Comparison of ENCODE assay signal across 20 cellular contexts in genomic region chr17:38685485-38685884, GRCh38. TPM values are rescaled to one million over a fixed set of nuclear protein-coding genes. Genes with fewer than 3 reads are reported as not detected.
A peak's percentile ranks its signal among the peaks of the same experiment; 100 is the strongest.
DNase-seq lines count a peak whose midpoint lies in the region; ATAC-seq, FAIRE-seq and TF ChIP-seq lines count a peak whose summit lies in the region.
"Had no signal": no experiment of that assay in that cellular context is flagged by ENCODE, and none has a peak within 500 bp of the region (broad histone marks: within the 10 kb centered on the region; RNA-seq: fewer than 3 reads in every experiment).

No MANE protein-coding gene starts in this region.

- in situ Hi-C loops in HepG2 (cut with HindIII; ENCODE audit: extremely low pct_ligation_motif_present, low pct_unique_long_range_greater_than_20kb) = no loop called here

- H3K27ac ChIP-seq in OCI-LY3 (ENCODE audit: low read length) (no peak overlapping the region), HepG2 (ENCODE audit: extremely low read length, insufficient read depth, low read length) (no peak overlapping the region), spleen (peak overlapping the region in 4 of 8 donors; percentile 3 to 57 (median 26))
- H3K27ac ChIP-seq: breast epithelium, thyroid gland had no signal

- no peak for ATAC-seq in central memory CD8-positive, alpha-beta T cell (replicated peaks; ENCODE audit: extremely low read depth, poor library complexity, severe bottlenecking)
- ATAC-seq in HepG2 (peak; percentile 36; the same call in 2 of the 3 replicates), GM18858 (IDR thresholded peaks at IDR 0.05; ENCODE audit: unreplicated experiment) (no peak), GM21529 (IDR thresholded peaks at IDR 0.05; ENCODE audit: unreplicated experiment) (no peak)
- ATAC-seq: activated CD8-positive, alpha-beta memory T cell treated with anti-CD3 and anti-CD28 coated beads, Interleukin-2, amount 10 ng/mL, durations not matched to agents 7 days and 5 days; activated naive CD8-positive, alpha-beta T cell treated with anti-CD3 and anti-CD28 coated beads, Interleukin-2, amount 50 U/mL, for 24 hours had no signal

- no peak for TF ChIP-seq RAD21 in HepG2 (CRISPR knock-in tag; IDR thresholded peaks at IDR 0.05)

- CTCF ChIA-PET in HepG2 (lab: Yijun Ruan, JAX; ENCODE audit: low intra/inter-chr PET ratio, low total read pairs) = no interaction called here

- no peak overlapping the region for H3K4me3 Mint-ChIP-seq in central memory CD8-positive, alpha-beta T cell
- H3K4me3 Mint-ChIP-seq in mesothelial cell of epicardium = no peak overlapping the region
- H3K4me3 Mint-ChIP-seq: activated CD8-positive, alpha-beta memory T cell treated with anti-CD3 and anti-CD28 coated beads, Interleukin-2, amount 10 ng/mL, durations not matched to agents 7 days and 5 days; activated naive CD8-positive, alpha-beta T cell treated with anti-CD3 and anti-CD28 coated beads, Interleukin-2, amount 50 U/mL, for 24 hours; nephron had no signal

- no peaks in the 10 kb centered on the region for H3K4me1 Mint-ChIP-seq in central memory CD8-positive, alpha-beta T cell
- H3K4me1 Mint-ChIP-seq in mesothelial cell of epicardium = no peaks in the 10 kb centered on the region
- H3K4me1 Mint-ChIP-seq: nephron had no signal

- H3K4me3 ChIP-seq in OCI-LY3 (ENCODE audit: low read length) (peak overlapping the region; percentile 60), HepG2 (replicated peaks in 1 of 3; ENCODE audit: insufficient read depth in 1 of 3, low read depth in 2 of 3, low read length in 3 of 3) (no peak overlapping the region), spleen (no peak overlapping the region)
- H3K4me3 ChIP-seq: breast epithelium, thyroid gland had no signal

- H3K4me2 ChIP-seq in OCI-LY3 (ENCODE audit: low read length) = peak overlapping the region; percentile 81
- peak overlapping the region; percentile 18 for H3K4me2 ChIP-seq in HepG2 (ENCODE audit: low read depth, low read length)

- H3K27me3 Mint-ChIP-seq in central memory CD8-positive, alpha-beta T cell = peaks cover 25% of the 10 kb centered on the region
- no peaks in the 10 kb centered on the region for H3K27me3 Mint-ChIP-seq in mesothelial cell of epicardium (ENCODE audit: low read depth)

- no peaks in the 10 kb centered on the region for H3K9me3 Mint-ChIP-seq in central memory CD8-positive, alpha-beta T cell
- H3K9me3 Mint-ChIP-seq in mesothelial cell of epicardium = no peaks in the 10 kb centered on the region
- H3K9me3 Mint-ChIP-seq: activated naive CD8-positive, alpha-beta T cell treated with anti-CD3 and anti-CD28 coated beads, Interleukin-2, amount 50 U/mL, for 24 hours; nephron had no signal

- H4K20me1 ChIP-seq in OCI-LY3 (ENCODE audit: insufficient read depth, low read length) (no peaks in the 10 kb centered on the region), HepG2 (ENCODE audit: insufficient read depth, low read length) (no peaks in the 10 kb centered on the region)

- H3K36me3 ChIP-seq in OCI-LY3 (replicated peaks; ENCODE audit: low read depth, low read length) = no peaks in the 10 kb centered on the region
- no peaks in the 10 kb centered on the region for H3K36me3 ChIP-seq in HepG2 (replicated peaks in 1 of 2; ENCODE audit: control insufficient read depth in 1 of 2, insufficient read depth in 2 of 2, low read length in 2 of 2)
- no peaks in the 10 kb centered on the region for H3K36me3 ChIP-seq in spleen
- H3K36me3 ChIP-seq: breast epithelium, thyroid gland had no signal

- peaks cover 1% of the 10 kb centered on the region for H3K36me3 Mint-ChIP-seq in central memory CD8-positive, alpha-beta T cell (ENCODE audit: insufficient read depth)
- H3K36me3 Mint-ChIP-seq in mesothelial cell of epicardium = no peaks in the 10 kb centered on the region
- H3K36me3 Mint-ChIP-seq: activated CD8-positive, alpha-beta memory T cell treated with anti-CD3 and anti-CD28 coated beads, Interleukin-2, amount 10 ng/mL, durations not matched to agents 7 days and 5 days had no signal

- H2AFZ ChIP-seq in OCI-LY3 (ENCODE audit: low read depth, low read length) = peak overlapping the region; percentile 96
- H2AFZ ChIP-seq in HepG2 (ENCODE audit: low read length) = no peak overlapping the region

- intact Hi-C loops in HepG2 (cut with micrococcal nuclease; ENCODE audit: unreplicated experiment) = no loop called here
- intact Hi-C loops in spleen (cut with DNase I; ENCODE audit: low total_unique reads) = no loop called here

- H3K9ac ChIP-seq in OCI-LY3 (ENCODE audit: low read length) = peak overlapping the region; percentile 45; the same call in 1 of the 2 replicates
- no peak overlapping the region; the same call in 1 of the 2 replicates for H3K9ac ChIP-seq in HepG2 (ENCODE audit: insufficient read depth, low read depth, low read length)

- TF ChIP-seq EP300 in HepG2 (IDR thresholded peaks at IDR 0.05; ENCODE audit: low read depth in 2 of 2, low read length in 2 of 2) = no peak
- no peak for TF ChIP-seq EP300 in HepG2 (CRISPR knock-in tag; IDR thresholded peaks at IDR 0.05; ENCODE audit: borderline replicate concordance)

- TF ChIP-seq CTCF in OCI-LY3 (IDR thresholded peaks at IDR 0.05; ENCODE audit: low read depth, low read length) (no peak), HepG2 (CRISPR knock-in tag; IDR thresholded peaks at IDR 0.05) (no peak), spleen (IDR thresholded peaks at IDR 0.05 in 8 of 11, conservative IDR thresholded peaks at IDR 0.05 in 3 of 11) (no peak), mesothelial cell of epicardium (IDR thresholded peaks at IDR 0.05; ENCODE audit: unreplicated experiment) (no peak)

- POLR2A ChIA-PET in HepG2 (lab: Yijun Ruan, JAX) = interaction anchor here (0.6 to 1.7 kb wide), 3 partner anchors 18 to 67 kb away, joined by 3 read pairs; partner anchors contain the start of gene PSMB3

- H3K9me3 ChIP-seq in OCI-LY3 (ENCODE audit: insufficient read depth, low read length) = no peaks in the 10 kb centered on the region
- H3K9me3 ChIP-seq in HepG2 (ENCODE audit: low read length) = no peaks in the 10 kb centered on the region
- H3K9me3 ChIP-seq in spleen = no peaks in the 10 kb centered on the region
- H3K9me3 ChIP-seq: breast epithelium, thyroid gland had no signal

- H3K4me1 ChIP-seq in OCI-LY3 (ENCODE audit: low read length) (peaks cover 22% of the 10 kb centered on the region), HepG2 (ENCODE audit: insufficient read depth, low read length) (peaks cover 25% of the 10 kb centered on the region), spleen (peaks cover 0 to 14% (median 5%) of the 10 kb centered on the region in 6 donors)
- H3K4me1 ChIP-seq: breast epithelium, thyroid gland had no signal

- H3K27me3 ChIP-seq in OCI-LY3 (ENCODE audit: low read depth, low read length) = no peaks in the 10 kb centered on the region
- peaks cover 2 to 16% of the 10 kb centered on the region in 2 experiments; a peak in 4 of 5 replicates for H3K27me3 ChIP-seq in HepG2 (ENCODE audit: control insufficient read depth in 1 of 2, insufficient read depth in 2 of 2, low read length in 2 of 2)
- no peaks in the 10 kb centered on the region for H3K27me3 ChIP-seq in spleen (replicated peaks in 1 of 7)
- H3K27me3 ChIP-seq: breast epithelium, thyroid gland had no signal

- FAIRE-seq in HepG2 (lab: Jason Lieb, UNC) = no peak

- no peak for TF ChIP-seq POLR2A in HepG2 (IDR thresholded peaks at IDR 0.05; ENCODE audit: insufficient read depth in 1 of 2, low read depth in 2 of 2, low read length in 2 of 2)
- no peak for TF ChIP-seq POLR2A in spleen (IDR thresholded peaks at IDR 0.05)

- H3K27ac Mint-ChIP-seq in central memory CD8-positive, alpha-beta T cell (ENCODE audit: low read depth) = peak overlapping the region; percentile 41
- no peak overlapping the region for H3K27ac Mint-ChIP-seq in mesothelial cell of epicardium
- H3K27ac Mint-ChIP-seq: activated CD8-positive, alpha-beta memory T cell treated with anti-CD3 and anti-CD28 coated beads, Interleukin-2, amount 10 ng/mL, durations not matched to agents 7 days and 5 days; nephron had no signal

- 42% methylated on average over 13 of the region's 13 CpGs for WGBS in HepG2 (ENCODE audit: low lambda C conversion rate)
- 42 to 63% (median 48%) methylated on average over 13 of the region's 13 CpGs for WGBS in spleen, 5 donors

- BruUV-seq in HepG2 (replicated peaks; lab: Mats Ljungman, UMichigan) = no TSS peak

- H3K79me2 ChIP-seq in OCI-LY3 (ENCODE audit: low read length) (no peaks in the 10 kb centered on the region), HepG2 (ENCODE audit: insufficient read depth, low read length) (no peaks in the 10 kb centered on the region)

- DNase-seq in central memory CD8-positive, alpha-beta T cell (ENCODE audit: low spot score in 2 of 2) = no peak
- DNase-seq in HepG2 (ENCODE audit: low spot score) (no peak), spleen (peak; percentile 77), mesothelial cell of epicardium (ENCODE audit: low spot score in 2 of 2, unreplicated experiment in 2 of 2) (no peak)
- DNase-seq: activated CD4-positive, CD25-positive, alpha-beta regulatory T cell treated with anti-CD3 and anti-CD28 coated beads, Interleukin-2, amount 50 U/mL, for 72 hours; activated CD8-positive, alpha-beta memory T cell treated with anti-CD3 and anti-CD28 coated beads, Interleukin-2, amount 10 ng/mL, durations not matched to agents 7 days and 5 days; activated naive CD8-positive, alpha-beta T cell treated with anti-CD3 and anti-CD28 coated beads, Interleukin-2, amount 50 U/mL, for 24 hours; AML-193; COR-L47; dermis blood vessel endothelial cell; islet precursor cell; KBM-7; NCI-H1048; NCI-H526 treated with DMSO at 0.1 percent for 48 hours; thyroid gland had no signal

RNA-seq across cellular contexts. Expression of gene EPOP, which starts 10.7 kb away (rescaled TPM):
- total RNA-seq in HepG2 (2016; rRNA removed; fragmentation: Illumina TruSeq; extraction: Trizol) (29.0 and 37.8 TPM in 2 replicates), spleen (1 to 10 TPM in 6 of 7 donors, under 1 TPM in 1; 0.51 to 6.4 (median 2.2) TPM), mesothelial cell of epicardium (3.7 to 4.0 TPM (median 3.8 TPM) in 3 replicates)
- total RNA-seq in HepG2 (2016; cell fraction: cytosol; rRNA removed; fragmentation: Illumina TruSeq; extraction: Trizol; ENCODE audit: low read depth) = 20.7 and 21.2 TPM in 2 replicates
- total RNA-seq in HepG2 (2016; cell fraction: insoluble cytoplasmic fraction; rRNA removed; fragmentation: Illumina TruSeq; extraction: Trizol) = 22.9 and 36.8 TPM in 2 replicates
- 65.8 and 69.1 TPM in 2 replicates for total RNA-seq in HepG2 (2016; cell fraction: membrane; rRNA removed; fragmentation: Illumina TruSeq; extraction: Trizol)
- total RNA-seq in HepG2 (2016; cell fraction: nucleus; rRNA removed; fragmentation: Illumina TruSeq; extraction: Trizol) = 17.6 and 17.8 TPM in 2 replicates
- polyA plus RNA-seq in HepG2 (2011; rRNA removed) (13.9 and 14.7 TPM in 2 replicates), spleen (1 to 10 TPM; 1.5 to 3.5 (median 3.1) TPM)
- polyA plus RNA-seq in HepG2 (2011; cell fraction: cytosol; rRNA removed) = 14.1 and 17.0 TPM in 2 replicates
- polyA plus RNA-seq in HepG2 (2011; cell fraction: nucleus; rRNA removed) = 10.9 and 12.1 TPM in 2 replicates
- 17.9 and 19.9 TPM in 2 replicates for polyA plus RNA-seq in HepG2 (2012)
- polyA plus RNA-seq in HepG2 (2016; cell fraction: cytosol; fragmentation: Illumina TruSeq; extraction: Trizol; ENCODE audit: low read depth) = 26.4 and 26.9 TPM in 2 replicates
- 46.7 and 55.1 TPM in 2 replicates for polyA plus RNA-seq in HepG2 (2016; cell fraction: insoluble cytoplasmic fraction; fragmentation: Illumina TruSeq; extraction: Trizol; ENCODE audit: low read depth)
- polyA plus RNA-seq in HepG2 (2016; cell fraction: membrane; fragmentation: Illumina TruSeq; extraction: Trizol; ENCODE audit: low read depth) = 71.4 and 76.4 TPM in 2 replicates
- 43.8 and 45.7 TPM in 2 replicates for polyA plus RNA-seq in HepG2 (2016; cell fraction: nucleus; fragmentation: Illumina TruSeq; extraction: Trizol; ENCODE audit: insufficient read depth, low read depth)
- polyA minus RNA-seq in HepG2 (2011; rRNA and poly(A)+ RNA removed; ENCODE audit: low replicate concordance) = 4.2 and 17.4 TPM in 2 replicates
- polyA minus RNA-seq in HepG2 (2011; cell fraction: cytosol; rRNA and poly(A)+ RNA removed) = 14.9 and 17.2 TPM in 2 replicates
- polyA minus RNA-seq in HepG2 (2011; cell fraction: nucleus; rRNA and poly(A)+ RNA removed) = 5.9 and 6.3 TPM in 2 replicates

RNA-seq across cellular contexts. Expression of gene MLLT6, which starts 19.6 kb away (rescaled TPM):
- total RNA-seq in HepG2 (2016; rRNA removed; fragmentation: Illumina TruSeq; extraction: Trizol) (27.6 and 50.7 TPM in 2 replicates), spleen (100 to 1,000 TPM; 112 to 244 (median 183) TPM), mesothelial cell of epicardium (171 to 184 TPM (median 178 TPM) in 3 replicates)
- 41.1 and 41.6 TPM in 2 replicates for total RNA-seq in HepG2 (2016; cell fraction: cytosol; rRNA removed; fragmentation: Illumina TruSeq; extraction: Trizol; ENCODE audit: low read depth)
- total RNA-seq in HepG2 (2016; cell fraction: insoluble cytoplasmic fraction; rRNA removed; fragmentation: Illumina TruSeq; extraction: Trizol) = 23.9 and 54.9 TPM in 2 replicates
- total RNA-seq in HepG2 (2016; cell fraction: membrane; rRNA removed; fragmentation: Illumina TruSeq; extraction: Trizol) = 44.6 and 48.3 TPM in 2 replicates
- total RNA-seq in HepG2 (2016; cell fraction: nucleus; rRNA removed; fragmentation: Illumina TruSeq; extraction: Trizol) = 51.1 and 58.3 TPM in 2 replicates
- polyA plus RNA-seq in HepG2 (2011; rRNA removed) (69.5 TPM in 2 replicates), spleen (100 to 1,000 TPM in 1 of 3 donors, 10 to 100 TPM in 2; 27.3 to 124 (median 35.5) TPM)
- 20.9 and 26.0 TPM in 2 replicates for polyA plus RNA-seq in HepG2 (2011; cell fraction: cytosol; rRNA removed)
- polyA plus RNA-seq in HepG2 (2011; cell fraction: nucleus; rRNA removed) = 261 and 305 TPM in 2 replicates
- 56.0 and 70.4 TPM in 2 replicates for polyA plus RNA-seq in HepG2 (2012)
- 2.1 and 3.2 TPM in 2 replicates for polyA plus RNA-seq in HepG2 (2016; cell fraction: cytosol; fragmentation: Illumina TruSeq; extraction: Trizol; ENCODE audit: low read depth)
- polyA plus RNA-seq in HepG2 (2016; cell fraction: insoluble cytoplasmic fraction; fragmentation: Illumina TruSeq; extraction: Trizol; ENCODE audit: low read depth) = 25.3 and 28.2 TPM in 2 replicates
- 10.7 and 10.9 TPM in 2 replicates for polyA plus RNA-seq in HepG2 (2016; cell fraction: membrane; fragmentation: Illumina TruSeq; extraction: Trizol; ENCODE audit: low read depth)
- 142 and 147 TPM in 2 replicates for polyA plus RNA-seq in HepG2 (2016; cell fraction: nucleus; fragmentation: Illumina TruSeq; extraction: Trizol; ENCODE audit: insufficient read depth, low read depth)
- polyA minus RNA-seq in HepG2 (2011; rRNA and poly(A)+ RNA removed; ENCODE audit: low replicate concordance) = 89.8 and 99.9 TPM in 2 replicates
- polyA minus RNA-seq in HepG2 (2011; cell fraction: cytosol; rRNA and poly(A)+ RNA removed) = 29.2 and 32.2 TPM in 2 replicates
- polyA minus RNA-seq in HepG2 (2011; cell fraction: nucleus; rRNA and poly(A)+ RNA removed) = 156 and 194 TPM in 2 replicates

RNA-seq across cellular contexts. Expression of gene CISD3, which starts 44.7 kb away (rescaled TPM):
- total RNA-seq in HepG2 (2016; rRNA removed; fragmentation: Illumina TruSeq; extraction: Trizol) (34.1 and 42.6 TPM in 2 replicates), spleen (10 to 100 TPM in 4 of 7 donors, 1 to 10 TPM in 3; 4.9 to 22.2 (median 11.5) TPM), mesothelial cell of epicardium (4.6 to 5.6 TPM (median 5.1 TPM) in 3 replicates)
- total RNA-seq in HepG2 (2016; cell fraction: cytosol; rRNA removed; fragmentation: Illumina TruSeq; extraction: Trizol; ENCODE audit: low read depth) = 64.2 and 89.3 TPM in 2 replicates
- total RNA-seq in HepG2 (2016; cell fraction: insoluble cytoplasmic fraction; rRNA removed; fragmentation: Illumina TruSeq; extraction: Trizol) = 38.9 and 39.2 TPM in 2 replicates
- 72.8 and 92.2 TPM in 2 replicates for total RNA-seq in HepG2 (2016; cell fraction: membrane; rRNA removed; fragmentation: Illumina TruSeq; extraction: Trizol)
- 12.0 and 15.5 TPM in 2 replicates for total RNA-seq in HepG2 (2016; cell fraction: nucleus; rRNA removed; fragmentation: Illumina TruSeq; extraction: Trizol)
- polyA plus RNA-seq in HepG2 (2011; rRNA removed) (30.0 and 34.9 TPM in 2 replicates), spleen (10 to 100 TPM; 11.2 to 27.5 (median 24.0) TPM)
- 15.0 and 24.9 TPM in 2 replicates for polyA plus RNA-seq in HepG2 (2011; cell fraction: cytosol; rRNA removed)
- polyA plus RNA-seq in HepG2 (2011; cell fraction: nucleus; rRNA removed) = 10.7 and 11.5 TPM in 2 replicates
- 34.2 TPM in 2 replicates for polyA plus RNA-seq in HepG2 (2012)
- 183 and 249 TPM in 2 replicates for polyA plus RNA-seq in HepG2 (2016; cell fraction: cytosol; fragmentation: Illumina TruSeq; extraction: Trizol; ENCODE audit: low read depth)
- polyA plus RNA-seq in HepG2 (2016; cell fraction: insoluble cytoplasmic fraction; fragmentation: Illumina TruSeq; extraction: Trizol; ENCODE audit: low read depth) = 69.7 and 77.8 TPM in 2 replicates
- 135 and 168 TPM in 2 replicates for polyA plus RNA-seq in HepG2 (2016; cell fraction: membrane; fragmentation: Illumina TruSeq; extraction: Trizol; ENCODE audit: low read depth)
- polyA plus RNA-seq in HepG2 (2016; cell fraction: nucleus; fragmentation: Illumina TruSeq; extraction: Trizol; ENCODE audit: insufficient read depth, low read depth) = 46.2 and 46.8 TPM in 2 replicates
- polyA minus RNA-seq in HepG2 (2011; rRNA and poly(A)+ RNA removed; ENCODE audit: low replicate concordance) = 16.1 and 27.0 TPM in 2 replicates
- polyA minus RNA-seq in HepG2 (2011; cell fraction: cytosol; rRNA and poly(A)+ RNA removed) = 7.2 and 7.7 TPM in 2 replicates
- 7.1 and 8.1 TPM in 2 replicates for polyA minus RNA-seq in HepG2 (2011; cell fraction: nucleus; rRNA and poly(A)+ RNA removed)
